ENCODE assay signal across 11 cellular contexts in genomic region chr22:35604671-35605457, GRCh38. TPM values are rescaled to one million over a fixed set of nuclear protein-coding genes. Genes with fewer than 3 reads are reported as not detected.
DNase-seq lines count a peak whose midpoint lies in the region; ATAC-seq and TF ChIP-seq lines count a peak whose summit lies in the region.
"Had no signal": no experiment of that assay in that cellular context is flagged by ENCODE, and none has a peak within 500 bp of the region (broad histone marks: within the 10 kb centered on the region; RNA-seq: fewer than 3 reads in every experiment).

No MANE protein-coding gene starts in this region.

- no peaks in the 10 kb centered on the region for H3K4me1 ChIP-seq in adrenal gland (replicated peaks in 1 of 2)
- peaks cover 46 to 88% (median 64%) of the 10 kb centered on the region in 3 donors for H3K4me1 ChIP-seq in skeletal muscle tissue (ENCODE audit: control insufficient read depth in 3 of 3, insufficient read depth in 3 of 3, low read length in 3 of 3)

- DNase-seq in activated T-cell treated with anti-CD3 and anti-CD28 coated beads for 48 hours (ENCODE audit: low read depth) (peak; percentile 27), LoVo (ENCODE audit: low spot score) (peak; percentile 51), adrenal gland (peak in 4 of 7 donors; percentile 41 to 59 (median 48)), NCI-H187 treated with DMSO at 0.1 percent for 48 hours (lab: John Stamatoyannopoulos, UW) (no peak), mesenteric fat pad (ENCODE audit: low spot score) (no peak)
- DNase-seq in activated T-cell treated with anti-CD3 and anti-CD28 coated beads, Interleukin-2, amount 50 U/mL, for 24 hours = no peak
- DNase-seq: NCI-H226 had no signal

- H3K27me3 Mint-ChIP-seq in activated T-cell treated with anti-CD3 and anti-CD28 coated beads, Interleukin-2, amount 50 U/mL, for 24 hours = peaks cover 22% of the 10 kb centered on the region

- peak overlapping the region in 2 of 3 donors; percentile 30 to 85 for H3K9ac ChIP-seq in skeletal muscle tissue (ENCODE audit: low read depth in 1 of 3, low read length in 3 of 3)

- no peak for TF ChIP-seq CTCF in adrenal gland (IDR thresholded peaks at IDR 0.05)

- H3K9me3 ChIP-seq in adrenal gland (replicated peaks in 1 of 3) (no peaks in the 10 kb centered on the region), skeletal muscle tissue (ENCODE audit: control insufficient read depth in 3 of 3, low read length in 3 of 3) (no peaks in the 10 kb centered on the region)

- no peak overlapping the region for H3K27ac Mint-ChIP-seq in activated T-cell treated with anti-CD3 and anti-CD28 coated beads, Interleukin-2, amount 50 U/mL, for 24 hours

- H3K36me3 ChIP-seq in adrenal gland (replicated peaks in 1 of 2) (no peaks in the 10 kb centered on the region), skeletal muscle tissue (ENCODE audit: control insufficient read depth in 3 of 3, insufficient read depth in 3 of 3, low read length in 3 of 3) (peaks cover 19 to 33% (median 27%) of the 10 kb centered on the region in 3 donors)

- no peak for ATAC-seq in HG03175 (IDR thresholded peaks at IDR 0.05; ENCODE audit: unreplicated experiment)

- H3K4me3 ChIP-seq in adrenal gland = no peak overlapping the region
- no peak overlapping the region for H3K4me3 ChIP-seq in skeletal muscle tissue (ENCODE audit: low read length in 3 of 3)

- no peaks in the 10 kb centered on the region for H3K9me3 Mint-ChIP-seq in activated T-cell treated with anti-CD3 and anti-CD28 coated beads, Interleukin-2, amount 50 U/mL, for 24 hours

- intact Hi-C loops in adrenal gland (cut with DNase I) = no loop called here

- H3K36me3 Mint-ChIP-seq in activated T-cell treated with anti-CD3 and anti-CD28 coated beads, Interleukin-2, amount 50 U/mL, for 24 hours (ENCODE audit: low read depth) = no peaks in the 10 kb centered on the region

- WGBS in adrenal gland, 4 donors = 57 to 66% (median 62%) methylated on average over 10 of the region's 10 CpGs

- no peak overlapping the region for H3K27ac ChIP-seq in adrenal gland
- H3K27ac ChIP-seq in skeletal muscle tissue (ENCODE audit: low read depth, low read length) = peak overlapping the region; percentile 76

- H3K4me3 Mint-ChIP-seq in activated T-cell treated with anti-CD3 and anti-CD28 coated beads, Interleukin-2, amount 50 U/mL, for 24 hours = no peak overlapping the region

- H3K4me1 Mint-ChIP-seq in activated T-cell treated with anti-CD3 and anti-CD28 coated beads, Interleukin-2, amount 50 U/mL, for 24 hours (ENCODE audit: low read depth) = peaks cover 16% of the 10 kb centered on the region

- H3K27me3 ChIP-seq in adrenal gland = no peaks in the 10 kb centered on the region
- no peaks in the 10 kb centered on the region for H3K27me3 ChIP-seq in skeletal muscle tissue (ENCODE audit: control insufficient read depth in 3 of 3, insufficient read depth in 3 of 3, low read length in 3 of 3)

- TF ChIP-seq POLR2A in adrenal gland (IDR thresholded peaks at IDR 0.05) = no peak

RNA-seq across cellular contexts. Expression of gene MB, which starts 12.3 kb away (rescaled TPM):
- total RNA-seq in adrenal gland (10 to 100 TPM in 1 of 8 donors, 1 to 10 TPM in 6, under 1 TPM in 1; 0.72 to 32.8 (median 2.0) TPM), skeletal muscle tissue (84.5 TPM), mesenteric fat pad (0.55 TPM)
- polyA plus RNA-seq in adrenal gland = 1 to 10 TPM in 2 of 3 donors, under 1 TPM in 1; 0.35 to 5.9 (median 2.5) TPM
- total RNA-seq: osteocyte had no signal
- polyA plus RNA-seq: BJ had no signal

RNA-seq across cellular contexts. Expression of gene APOL6, which starts 43.4 kb away (rescaled TPM):
- total RNA-seq in adrenal gland = 10 to 100 TPM; 12.7 to 37.9 (median 25.5) TPM
- polyA plus RNA-seq in adrenal gland = 10 to 100 TPM in 1 of 3 donors, 1 to 10 TPM in 2; 6.5 to 13.3 (median 6.9) TPM
- total RNA-seq in skeletal muscle tissue = 5.2 TPM
- total RNA-seq in mesenteric fat pad = 99.8 TPM

Comparison
In these comparisons a context has a peak if more than half of its experiments do, and no peak if none do; other contexts are left out.
1. DNase-seq: peak in activated T-cell treated with anti-CD3 and anti-CD28 coated beads for 48 hours (single experiment), LoVo (single experiment) and adrenal gland (4 of 7); none in activated T-cell treated with anti-CD3 and anti-CD28 coated beads, Interleukin-2, amount 50 U/mL, for 24 hours (single experiment), NCI-H187 treated with DMSO at 0.1 percent for 48 hours (single experiment) and mesenteric fat pad (single experiment).